ENCODE assay signal across 1 cellular context in the genomic region with DNA sequence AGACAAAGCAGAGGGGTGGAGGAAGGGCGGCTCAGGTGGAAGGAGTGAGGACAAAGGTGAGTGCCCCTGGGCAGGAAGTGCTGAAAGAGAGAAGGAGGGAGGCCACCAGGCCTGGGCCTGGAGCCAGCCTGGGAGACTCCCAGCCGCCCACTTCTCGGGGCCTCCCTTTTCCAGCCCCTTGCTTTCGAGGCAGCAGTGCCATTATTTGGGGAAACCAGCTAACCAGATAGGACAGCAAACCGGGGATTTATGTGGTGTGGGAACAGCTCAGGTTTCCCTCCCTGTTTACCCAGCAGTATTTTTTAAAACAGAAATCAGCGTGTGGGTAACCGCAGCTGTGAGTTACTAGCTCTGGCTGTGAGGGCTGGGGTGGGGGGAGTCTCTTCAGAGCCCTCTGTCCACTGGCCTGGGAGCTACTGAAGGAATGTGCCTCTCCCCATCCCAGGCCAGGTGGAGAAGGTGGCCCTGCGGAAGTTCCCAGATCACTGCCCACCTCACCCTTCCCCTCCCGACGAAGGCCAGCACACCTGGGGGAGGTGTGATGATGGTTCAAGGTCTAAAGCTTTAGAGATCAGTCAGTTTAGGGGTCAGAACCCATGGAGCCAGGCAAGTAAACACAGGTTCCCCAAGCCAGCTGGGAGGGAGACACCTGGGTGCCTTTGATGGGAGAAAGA.
A peak's percentile ranks its signal among the peaks of the same experiment; 100 is the strongest.
TF ChIP-seq lines count a peak whose summit lies in the region.

No MANE protein-coding gene starts in this region.

TF ChIP-seq in HepG2, 621 proteins besides CTCF, POLR2A, EP300 and RAD21 (continued from another document and continues in another):
- TF ChIP-seq ZNF343 (CRISPR knock-in tag; IDR thresholded peaks at IDR 0.05) (peak; percentile 32; the same call in 1 of the 2 replicates), CREM (IDR thresholded peaks at IDR 0.05) (0 out of 2 replicates have a peak, but pooled peaks have one; percentile 6), CREM (CRISPR knock-in tag; IDR thresholded peaks at IDR 0.05) (no peak), SMARCE1 (IDR thresholded peaks at IDR 0.05; ENCODE audit: borderline replicate concordance) (no peak), ZSCAN21 (CRISPR knock-in tag; IDR thresholded peaks at IDR 0.05; ENCODE audit: borderline replicate concordance) (no peak), SRY (CRISPR knock-in tag; IDR thresholded peaks at IDR 0.05) (no peak), ZNF20 (CRISPR knock-in tag; IDR thresholded peaks at IDR 0.05) (no peak), MEIS1 (CRISPR knock-in tag; IDR thresholded peaks at IDR 0.05; ENCODE audit: borderline replicate concordance) (0 out of 2 replicates have a peak, but pooled peaks have one; percentile 41), KDM5B (CRISPR knock-in tag; IDR thresholded peaks at IDR 0.05; ENCODE audit: borderline replicate concordance) (peak; percentile 76; the same call in 1 of the 2 replicates), ZNF44 (CRISPR knock-in tag; IDR thresholded peaks at IDR 0.05) (no peak), ZFP90 (CRISPR knock-in tag; IDR thresholded peaks at IDR 0.05; ENCODE audit: borderline replicate concordance) (no peak), TEAD3 (CRISPR knock-in tag; optimal IDR thresholded peaks at IDR 0.05; ENCODE audit: borderline replicate concordance) (peak; percentile 67), NFE2 (CRISPR knock-in tag; IDR thresholded peaks at IDR 0.05) (no peak), ZNF331 (CRISPR knock-in tag; IDR thresholded peaks at IDR 0.05) (0 out of 2 replicates have a peak, but pooled peaks have one; percentile 46), RCOR2 (CRISPR knock-in tag; IDR thresholded peaks at IDR 0.05) (peak; percentile 53), CAMTA2 (CRISPR knock-in tag; IDR thresholded peaks at IDR 0.05; ENCODE audit: borderline replicate concordance) (no peak), GPN1 (CRISPR knock-in tag; IDR thresholded peaks at IDR 0.05; ENCODE audit: borderline replicate concordance) (no peak), PRMT3 (CRISPR knock-in tag; IDR thresholded peaks at IDR 0.05; ENCODE audit: borderline replicate concordance, low read depth) (no peak), PRPF4 (IDR thresholded peaks at IDR 0.05; ENCODE audit: low read depth, low read length, poor library complexity, severe bottlenecking) (no peak), IRF2 (CRISPR knock-in tag; IDR thresholded peaks at IDR 0.05) (no peak), ZNF775 (CRISPR knock-in tag; IDR thresholded peaks at IDR 0.05; ENCODE audit: borderline replicate concordance) (no peak), PHB2 (IDR thresholded peaks at IDR 0.05; ENCODE audit: partially characterized antibody) (no peak), FOXK2 (IDR thresholded peaks at IDR 0.05) (no peak), ZNF354B (CRISPR knock-in tag; IDR thresholded peaks at IDR 0.05) (no peak), HNF4A (CRISPR knock-in tag; IDR thresholded peaks at IDR 0.05) (peak; percentile 83), ZFX (CRISPR knock-in tag; IDR thresholded peaks at IDR 0.05; ENCODE audit: low read depth) (peak; percentile 76), LCORL (IDR thresholded peaks at IDR 0.05) (no peak), LCORL (CRISPR knock-in tag; IDR thresholded peaks at IDR 0.05) (peak; percentile 57; the same call in 1 of the 2 replicates), HHEX (CRISPR knock-in tag; IDR thresholded peaks at IDR 0.05) (no peak), SRSF4 (IDR thresholded peaks at IDR 0.05; ENCODE audit: low read depth, low read length, poor library complexity, severe bottlenecking) (no peak), MTA1 (CRISPR knock-in tag; IDR thresholded peaks at IDR 0.05; ENCODE audit: borderline replicate concordance) (peak; percentile 50; the same call in 1 of the 2 replicates), ZSCAN25 (CRISPR knock-in tag; IDR thresholded peaks at IDR 0.05) (peak; percentile 12; the same call in 1 of the 2 replicates), POGZ (CRISPR knock-in tag; IDR thresholded peaks at IDR 0.05) (no peak; the same call in 1 of the 2 replicates), NFKB2 (CRISPR knock-in tag; IDR thresholded peaks at IDR 0.05; ENCODE audit: borderline replicate concordance) (peak; percentile 59; the same call in 1 of the 2 replicates), ZNF563 (CRISPR knock-in tag; IDR thresholded peaks at IDR 0.05) (peak; percentile 51; the same call in 1 of the 2 replicates), ISL2 (CRISPR knock-in tag; IDR thresholded peaks at IDR 0.05) (peak; percentile 45; the same call in 1 of the 2 replicates)
- TF ChIP-seq, protein P1, sequence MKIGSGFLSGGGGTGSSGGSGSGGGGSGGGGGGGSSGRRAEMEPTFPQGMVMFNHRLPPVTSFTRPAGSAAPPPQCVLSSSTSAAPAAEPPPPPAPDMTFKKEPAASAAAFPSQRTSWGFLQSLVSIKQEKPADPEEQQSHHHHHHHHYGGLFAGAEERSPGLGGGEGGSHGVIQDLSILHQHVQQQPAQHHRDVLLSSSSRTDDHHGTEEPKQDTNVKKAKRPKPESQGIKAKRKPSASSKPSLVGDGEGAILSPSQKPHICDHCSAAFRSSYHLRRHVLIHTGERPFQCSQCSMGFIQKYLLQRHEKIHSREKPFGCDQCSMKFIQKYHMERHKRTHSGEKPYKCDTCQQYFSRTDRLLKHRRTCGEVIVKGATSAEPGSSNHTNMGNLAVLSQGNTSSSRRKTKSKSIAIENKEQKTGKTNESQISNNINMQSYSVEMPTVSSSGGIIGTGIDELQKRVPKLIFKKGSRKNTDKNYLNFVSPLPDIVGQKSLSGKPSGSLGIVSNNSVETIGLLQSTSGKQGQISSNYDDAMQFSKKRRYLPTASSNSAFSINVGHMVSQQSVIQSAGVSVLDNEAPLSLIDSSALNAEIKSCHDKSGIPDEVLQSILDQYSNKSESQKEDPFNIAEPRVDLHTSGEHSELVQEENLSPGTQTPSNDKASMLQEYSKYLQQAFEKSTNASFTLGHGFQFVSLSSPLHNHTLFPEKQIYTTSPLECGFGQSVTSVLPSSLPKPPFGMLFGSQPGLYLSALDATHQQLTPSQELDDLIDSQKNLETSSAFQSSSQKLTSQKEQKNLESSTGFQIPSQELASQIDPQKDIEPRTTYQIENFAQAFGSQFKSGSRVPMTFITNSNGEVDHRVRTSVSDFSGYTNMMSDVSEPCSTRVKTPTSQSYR (CRISPR knock-in tag; IDR thresholded peaks at IDR 0.05; ENCODE audit: borderline replicate concordance): peak; percentile 55; the same call in 1 of the 2 replicates
- TF ChIP-seq, protein P2, sequence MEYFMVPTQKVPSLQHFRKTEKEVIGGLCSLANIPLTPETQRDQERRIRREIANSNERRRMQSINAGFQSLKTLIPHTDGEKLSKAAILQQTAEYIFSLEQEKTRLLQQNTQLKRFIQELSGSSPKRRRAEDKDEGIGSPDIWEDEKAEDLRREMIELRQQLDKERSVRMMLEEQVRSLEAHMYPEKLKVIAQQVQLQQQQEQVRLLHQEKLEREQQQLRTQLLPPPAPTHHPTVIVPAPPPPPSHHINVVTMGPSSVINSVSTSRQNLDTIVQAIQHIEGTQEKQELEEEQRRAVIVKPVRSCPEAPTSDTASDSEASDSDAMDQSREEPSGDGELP (IDR thresholded peaks at IDR 0.05; ENCODE audit: borderline replicate concordance, low read depth): peak; percentile 76; the same call in 1 of the 2 replicates
- TF ChIP-seq, protein P3, sequence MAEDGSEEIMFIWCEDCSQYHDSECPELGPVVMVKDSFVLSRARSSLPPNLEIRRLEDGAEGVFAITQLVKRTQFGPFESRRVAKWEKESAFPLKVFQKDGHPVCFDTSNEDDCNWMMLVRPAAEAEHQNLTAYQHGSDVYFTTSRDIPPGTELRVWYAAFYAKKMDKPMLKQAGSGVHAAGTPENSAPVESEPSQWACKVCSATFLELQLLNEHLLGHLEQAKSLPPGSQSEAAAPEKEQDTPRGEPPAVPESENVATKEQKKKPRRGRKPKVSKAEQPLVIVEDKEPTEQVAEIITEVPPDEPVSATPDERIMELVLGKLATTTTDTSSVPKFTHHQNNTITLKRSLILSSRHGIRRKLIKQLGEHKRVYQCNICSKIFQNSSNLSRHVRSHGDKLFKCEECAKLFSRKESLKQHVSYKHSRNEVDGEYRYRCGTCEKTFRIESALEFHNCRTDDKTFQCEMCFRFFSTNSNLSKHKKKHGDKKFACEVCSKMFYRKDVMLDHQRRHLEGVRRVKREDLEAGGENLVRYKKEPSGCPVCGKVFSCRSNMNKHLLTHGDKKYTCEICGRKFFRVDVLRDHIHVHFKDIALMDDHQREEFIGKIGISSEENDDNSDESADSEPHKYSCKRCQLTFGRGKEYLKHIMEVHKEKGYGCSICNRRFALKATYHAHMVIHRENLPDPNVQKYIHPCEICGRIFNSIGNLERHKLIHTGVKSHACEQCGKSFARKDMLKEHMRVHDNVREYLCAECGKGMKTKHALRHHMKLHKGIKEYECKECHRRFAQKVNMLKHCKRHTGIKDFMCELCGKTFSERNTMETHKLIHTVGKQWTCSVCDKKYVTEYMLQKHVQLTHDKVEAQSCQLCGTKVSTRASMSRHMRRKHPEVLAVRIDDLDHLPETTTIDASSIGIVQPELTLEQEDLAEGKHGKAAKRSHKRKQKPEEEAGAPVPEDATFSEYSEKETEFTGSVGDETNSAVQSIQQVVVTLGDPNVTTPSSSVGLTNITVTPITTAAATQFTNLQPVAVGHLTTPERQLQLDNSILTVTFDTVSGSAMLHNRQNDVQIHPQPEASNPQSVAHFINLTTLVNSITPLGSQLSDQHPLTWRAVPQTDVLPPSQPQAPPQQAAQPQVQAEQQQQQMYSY (CRISPR knock-in tag; IDR thresholded peaks at IDR 0.05): no peak
- TF ChIP-seq, protein P4, sequence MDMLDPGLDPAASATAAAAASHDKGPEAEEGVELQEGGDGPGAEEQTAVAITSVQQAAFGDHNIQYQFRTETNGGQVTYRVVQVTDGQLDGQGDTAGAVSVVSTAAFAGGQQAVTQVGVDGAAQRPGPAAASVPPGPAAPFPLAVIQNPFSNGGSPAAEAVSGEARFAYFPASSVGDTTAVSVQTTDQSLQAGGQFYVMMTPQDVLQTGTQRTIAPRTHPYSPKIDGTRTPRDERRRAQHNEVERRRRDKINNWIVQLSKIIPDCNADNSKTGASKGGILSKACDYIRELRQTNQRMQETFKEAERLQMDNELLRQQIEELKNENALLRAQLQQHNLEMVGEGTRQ (IDR thresholded peaks at IDR 0.05; ENCODE audit: low read depth, low read length): no peak
- TF ChIP-seq, protein P4 (CRISPR knock-in tag; IDR thresholded peaks at IDR 0.05; ENCODE audit: borderline replicate concordance): no peak
- TF ChIP-seq, protein P5, sequence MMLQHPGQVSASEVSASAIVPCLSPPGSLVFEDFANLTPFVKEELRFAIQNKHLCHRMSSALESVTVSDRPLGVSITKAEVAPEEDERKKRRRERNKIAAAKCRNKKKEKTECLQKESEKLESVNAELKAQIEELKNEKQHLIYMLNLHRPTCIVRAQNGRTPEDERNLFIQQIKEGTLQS (CRISPR knock-in tag; IDR thresholded peaks at IDR 0.05): no peak
- TF ChIP-seq, protein P6, sequence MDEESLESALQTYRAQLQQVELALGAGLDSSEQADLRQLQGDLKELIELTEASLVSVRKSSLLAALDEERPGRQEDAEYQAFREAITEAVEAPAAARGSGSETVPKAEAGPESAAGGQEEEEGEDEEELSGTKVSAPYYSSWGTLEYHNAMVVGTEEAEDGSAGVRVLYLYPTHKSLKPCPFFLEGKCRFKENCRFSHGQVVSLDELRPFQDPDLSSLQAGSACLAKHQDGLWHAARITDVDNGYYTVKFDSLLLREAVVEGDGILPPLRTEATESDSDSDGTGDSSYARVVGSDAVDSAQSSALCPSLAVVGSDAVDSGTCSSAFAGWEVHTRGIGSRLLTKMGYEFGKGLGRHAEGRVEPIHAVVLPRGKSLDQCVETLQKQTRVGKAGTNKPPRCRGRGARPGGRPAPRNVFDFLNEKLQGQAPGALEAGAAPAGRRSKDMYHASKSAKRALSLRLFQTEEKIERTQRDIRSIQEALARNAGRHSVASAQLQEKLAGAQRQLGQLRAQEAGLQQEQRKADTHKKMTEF (CRISPR knock-in tag; IDR thresholded peaks at IDR 0.05): 0 out of 2 replicates have a peak, but pooled peaks have one; percentile 7
- TF ChIP-seq, protein P7, sequence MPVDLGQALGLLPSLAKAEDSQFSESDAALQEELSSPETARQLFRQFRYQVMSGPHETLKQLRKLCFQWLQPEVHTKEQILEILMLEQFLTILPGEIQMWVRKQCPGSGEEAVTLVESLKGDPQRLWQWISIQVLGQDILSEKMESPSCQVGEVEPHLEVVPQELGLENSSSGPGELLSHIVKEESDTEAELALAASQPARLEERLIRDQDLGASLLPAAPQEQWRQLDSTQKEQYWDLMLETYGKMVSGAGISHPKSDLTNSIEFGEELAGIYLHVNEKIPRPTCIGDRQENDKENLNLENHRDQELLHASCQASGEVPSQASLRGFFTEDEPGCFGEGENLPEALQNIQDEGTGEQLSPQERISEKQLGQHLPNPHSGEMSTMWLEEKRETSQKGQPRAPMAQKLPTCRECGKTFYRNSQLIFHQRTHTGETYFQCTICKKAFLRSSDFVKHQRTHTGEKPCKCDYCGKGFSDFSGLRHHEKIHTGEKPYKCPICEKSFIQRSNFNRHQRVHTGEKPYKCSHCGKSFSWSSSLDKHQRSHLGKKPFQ (CRISPR knock-in tag; IDR thresholded peaks at IDR 0.05; ENCODE audit: insufficient replicate concordance): peak; percentile 24
- TF ChIP-seq, protein P8, sequence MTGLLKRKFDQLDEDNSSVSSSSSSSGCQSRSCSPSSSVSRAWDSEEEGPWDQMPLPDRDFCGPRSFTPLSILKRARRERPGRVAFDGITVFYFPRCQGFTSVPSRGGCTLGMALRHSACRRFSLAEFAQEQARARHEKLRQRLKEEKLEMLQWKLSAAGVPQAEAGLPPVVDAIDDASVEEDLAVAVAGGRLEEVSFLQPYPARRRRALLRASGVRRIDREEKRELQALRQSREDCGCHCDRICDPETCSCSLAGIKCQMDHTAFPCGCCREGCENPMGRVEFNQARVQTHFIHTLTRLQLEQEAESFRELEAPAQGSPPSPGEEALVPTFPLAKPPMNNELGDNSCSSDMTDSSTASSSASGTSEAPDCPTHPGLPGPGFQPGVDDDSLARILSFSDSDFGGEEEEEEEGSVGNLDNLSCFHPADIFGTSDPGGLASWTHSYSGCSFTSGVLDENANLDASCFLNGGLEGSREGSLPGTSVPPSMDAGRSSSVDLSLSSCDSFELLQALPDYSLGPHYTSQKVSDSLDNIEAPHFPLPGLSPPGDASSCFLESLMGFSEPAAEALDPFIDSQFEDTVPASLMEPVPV (CRISPR knock-in tag; IDR thresholded peaks at IDR 0.05): 0 out of 2 replicates have a peak, but pooled peaks have one; percentile 23
- TF ChIP-seq, protein P9, sequence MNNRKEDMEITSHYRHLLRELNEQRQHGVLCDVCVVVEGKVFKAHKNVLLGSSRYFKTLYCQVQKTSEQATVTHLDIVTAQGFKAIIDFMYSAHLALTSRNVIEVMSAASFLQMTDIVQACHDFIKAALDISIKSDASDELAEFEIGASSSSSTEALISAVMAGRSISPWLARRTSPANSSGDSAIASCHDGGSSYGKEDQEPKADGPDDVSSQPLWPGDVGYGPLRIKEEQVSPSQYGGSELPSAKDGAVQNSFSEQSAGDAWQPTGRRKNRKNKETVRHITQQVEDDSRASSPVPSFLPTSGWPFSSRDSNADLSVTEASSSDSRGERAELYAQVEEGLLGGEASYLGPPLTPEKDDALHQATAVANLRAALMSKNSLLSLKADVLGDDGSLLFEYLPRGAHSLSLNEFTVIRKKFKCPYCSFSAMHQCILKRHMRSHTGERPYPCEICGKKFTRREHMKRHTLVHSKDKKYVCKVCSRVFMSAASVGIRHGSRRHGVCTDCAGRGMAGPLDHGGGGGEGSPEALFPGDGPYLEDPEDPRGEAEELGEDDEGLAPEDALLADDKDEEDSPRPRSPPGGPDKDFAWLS (CRISPR knock-in tag; IDR thresholded peaks at IDR 0.05; ENCODE audit: borderline replicate concordance): peak; percentile 30; the same call in 1 of the 2 replicates
